Comparison of ENCODE assay signal across 19 cellular contexts in genomic region chr6:81735756-81736380, GRCh38.
"Had no signal": no experiment of that assay in that cellular context is flagged by ENCODE, and none has a peak within 500 bp of the region (broad histone marks: within the 10 kb centered on the region; RNA-seq: fewer than 3 reads in every experiment).

No MANE protein-coding gene starts in this region.

- H3K27me3 ChIP-seq: gastroesophageal sphincter, heart right ventricle, spleen, testis, upper lobe of right lung had no signal

- H3K36me3 ChIP-seq: gastroesophageal sphincter, lower lobe of right lung, spleen, upper lobe of right lung had no signal

- H3K9me3 ChIP-seq: gastroesophageal sphincter, lower lobe of right lung, testis, upper lobe of right lung had no signal

- H3K36me3 Mint-ChIP-seq: activated naive CD4-positive, alpha-beta T cell treated with anti-CD3 and anti-CD28 coated beads, Interleukin-2, amount 10 ng/mL, durations not matched to agents 7 days and 5 days had no signal

- H3K4me1 ChIP-seq: gastroesophageal sphincter, psoas muscle, testis, upper lobe of right lung had no signal

- H3K4me1 Mint-ChIP-seq: activated naive CD4-positive, alpha-beta T cell treated with anti-CD3 and anti-CD28 coated beads, Interleukin-2, amount 10 ng/mL, durations not matched to agents 7 days and 5 days; stimulated activated naive CD8-positive, alpha-beta T cell treated with anti-CD3 and anti-CD28 coated beads, Interleukin-15, amount 100 ng/mL, for 72 hours had no signal

- H3K27ac ChIP-seq: coronary artery, gastroesophageal sphincter, heart right ventricle, lower lobe of right lung, psoas muscle, spleen, testis, upper lobe of right lung had no signal

- ATAC-seq: gastroesophageal sphincter; left colon; lower lobe of right lung; psoas muscle; sciatic nerve; stimulated activated naive CD8-positive, alpha-beta T cell treated with anti-CD3 and anti-CD28 coated beads, Interleukin-15, amount 100 ng/mL, for 72 hours; upper lobe of right lung had no signal

- H3K9me3 Mint-ChIP-seq: activated naive CD4-positive, alpha-beta T cell treated with anti-CD3 and anti-CD28 coated beads, Interleukin-2, amount 10 ng/mL, durations not matched to agents 7 days and 5 days; stimulated activated naive CD8-positive, alpha-beta T cell treated with anti-CD3 and anti-CD28 coated beads, Interleukin-15, amount 100 ng/mL, for 72 hours had no signal

- DNase-seq: activated CD4-positive, CD25-positive, alpha-beta regulatory T cell treated with anti-CD3 and anti-CD28 coated beads, Interleukin-2, amount 50 U/mL, for 72 hours; activated naive CD4-positive, alpha-beta T cell treated with anti-CD3 and anti-CD28 coated beads, Interleukin-2, amount 10 ng/mL, durations not matched to agents 7 days and 5 days; activated T-cell treated with anti-CD3 and anti-CD28 coated beads for 4 hours; caudate nucleus; effector CD4-positive, alpha-beta T cell; heart right ventricle; left colon; lower lobe of right lung; midbrain; psoas muscle; spleen; stimulated activated naive CD8-positive, alpha-beta T cell treated with anti-CD3 and anti-CD28 coated beads, Interleukin-15, amount 100 ng/mL, for 72 hours; T-helper 1 cell; T1000; testis; upper lobe of right lung had no signal

- H3K4me3 ChIP-seq: coronary artery, gastroesophageal sphincter, heart right ventricle, lower lobe of right lung, psoas muscle, spleen, testis, upper lobe of right lung had no signal

- H3K27me3 Mint-ChIP-seq: activated naive CD4-positive, alpha-beta T cell treated with anti-CD3 and anti-CD28 coated beads, Interleukin-2, amount 10 ng/mL, durations not matched to agents 7 days and 5 days; stimulated activated naive CD8-positive, alpha-beta T cell treated with anti-CD3 and anti-CD28 coated beads, Interleukin-15, amount 100 ng/mL, for 72 hours had no signal

- H3K27ac Mint-ChIP-seq: activated naive CD4-positive, alpha-beta T cell treated with anti-CD3 and anti-CD28 coated beads, Interleukin-2, amount 10 ng/mL, durations not matched to agents 7 days and 5 days; stimulated activated naive CD8-positive, alpha-beta T cell treated with anti-CD3 and anti-CD28 coated beads, Interleukin-15, amount 100 ng/mL, for 72 hours had no signal

- H3K4me3 Mint-ChIP-seq: activated naive CD4-positive, alpha-beta T cell treated with anti-CD3 and anti-CD28 coated beads, Interleukin-2, amount 10 ng/mL, durations not matched to agents 7 days and 5 days; stimulated activated naive CD8-positive, alpha-beta T cell treated with anti-CD3 and anti-CD28 coated beads, Interleukin-15, amount 100 ng/mL, for 72 hours had no signal
